8 cellular contexts compared by ENCODE assay signal in genomic region chr1:145009928-145010327, GRCh38.
DNase-seq lines count a peak whose midpoint lies in the region; ATAC-seq, FAIRE-seq and TF ChIP-seq lines count a peak whose summit lies in the region.
"Not testable (repeated sequence)": the region's sequence is repeated elsewhere in the genome, so short reads cannot be mapped to it uniquely, and the experiment has no call there.

No MANE protein-coding gene starts in this region.

- POLR2A ChIA-PET in CD8-positive, alpha-beta memory T cell (lab: Charles Lee); activated B cell treated with CpG ODN at 0.5 μM for 24 hours (lab: Charles Lee); naive thymus-derived CD8-positive, alpha-beta T cell (lab: Charles Lee): not testable (repeated sequence)

- not testable (repeated sequence) for H3K9me3 Mint-ChIP-seq in CD8-positive, alpha-beta memory T cell; activated B cell treated with CpG ODN at 0.5 μM for 24 hours; activated T-cell treated with anti-CD3 and anti-CD28 coated beads, Interleukin-2, amount 50 U/mL, for 72 hours; astrocyte (ENCODE audit: unreplicated experiment); naive thymus-derived CD8-positive, alpha-beta T cell; stimulated activated naive CD8-positive, alpha-beta T cell treated with anti-CD3 and anti-CD28 coated beads, Interleukin-15, Interleukin-2, amounts not matched to agents 100 ng/mL and 50 ng/mL, for 24 hours

- not testable (repeated sequence) for ATAC-seq in activated B cell treated with CpG ODN at 0.5 μM for 24 hours (ENCODE audit: low read depth)
- ATAC-seq in activated T-cell treated with anti-CD3 and anti-CD28 coated beads, Interleukin-2, amount 50 U/mL, for 72 hours (replicated peaks in 1 of 2) = peak; percentile 41 to 52
- peak in 5 of 8 donors; percentile 11 to 55 (median 33) for ATAC-seq in heart right ventricle
- ATAC-seq in naive thymus-derived CD8-positive, alpha-beta T cell = peak in 1 of 2 donors; percentile 64

- H2AFZ ChIP-seq in MM.1S (ENCODE audit: low read length); astrocyte (ENCODE audit: low read depth, low read length): not testable (repeated sequence)

- not testable (repeated sequence) for H3K36me3 ChIP-seq in CD8-positive, alpha-beta memory T cell (ENCODE audit: insufficient read depth, low read length); MM.1S (replicated peaks; ENCODE audit: insufficient read depth, low read length); astrocyte (ENCODE audit: insufficient read depth, low read length); heart right ventricle

- not testable (repeated sequence) for TF ChIP-seq CTCF in MM.1S (IDR thresholded peaks at IDR 0.05; ENCODE audit: low read length); activated B cell treated with CpG ODN at 0.5 μM for 24 hours (IDR thresholded peaks at IDR 0.05); astrocyte (IDR thresholded peaks at IDR 0.05; ENCODE audit: insufficient read depth, low read depth, low read length); heart right ventricle (IDR thresholded peaks at IDR 0.05)

- not testable (repeated sequence) for H3F3A ChIP-seq in MM.1S (ENCODE audit: insufficient read depth, low read length)

- H3K27ac ChIP-seq in CD8-positive, alpha-beta memory T cell (ENCODE audit: low read depth, low read length); astrocyte (ENCODE audit: low read depth, low read length); heart right ventricle: not testable (repeated sequence)
- H3K27ac ChIP-seq in MM.1S (ENCODE audit: low read length) = peak overlapping the region; percentile 39; the same call in 1 of the 2 replicates

- H3K27ac Mint-ChIP-seq in CD8-positive, alpha-beta memory T cell = peak overlapping the region in 2 of 8 donors; percentile 18 to 57
- peak overlapping the region; percentile 59 for H3K27ac Mint-ChIP-seq in activated B cell treated with CpG ODN at 0.5 μM for 24 hours
- H3K27ac Mint-ChIP-seq in activated T-cell treated with anti-CD3 and anti-CD28 coated beads, Interleukin-2, amount 50 U/mL, for 72 hours; astrocyte (ENCODE audit: unreplicated experiment); naive thymus-derived CD8-positive, alpha-beta T cell; stimulated activated naive CD8-positive, alpha-beta T cell treated with anti-CD3 and anti-CD28 coated beads, Interleukin-15, Interleukin-2, amounts not matched to agents 100 ng/mL and 50 ng/mL, for 24 hours: not testable (repeated sequence)

- H3K4me1 Mint-ChIP-seq in CD8-positive, alpha-beta memory T cell; activated B cell treated with CpG ODN at 0.5 μM for 24 hours; activated T-cell treated with anti-CD3 and anti-CD28 coated beads, Interleukin-2, amount 50 U/mL, for 72 hours (ENCODE audit: low read depth); astrocyte (ENCODE audit: low read depth, unreplicated experiment); naive thymus-derived CD8-positive, alpha-beta T cell; stimulated activated naive CD8-positive, alpha-beta T cell treated with anti-CD3 and anti-CD28 coated beads, Interleukin-15, Interleukin-2, amounts not matched to agents 100 ng/mL and 50 ng/mL, for 24 hours (ENCODE audit: low read depth): not testable (repeated sequence)

- DNase-seq in CD8-positive, alpha-beta memory T cell = peak in 2 of 5 donors; percentile 3 to 9
- DNase-seq in MM.1S; activated B cell treated with CpG ODN at 0.5 μM for 24 hours; activated T-cell treated with anti-CD3 and anti-CD28 coated beads, Interleukin-2, amount 50 U/mL, for 72 hours; astrocyte (ENCODE audit: low read depth); heart right ventricle: not testable (repeated sequence)
- DNase-seq in naive thymus-derived CD8-positive, alpha-beta T cell = peak in 3 of 10 donors; percentile 0 to 12 (median 1)

- not testable (repeated sequence) for H3K9me3 ChIP-seq in CD8-positive, alpha-beta memory T cell (ENCODE audit: low read length); MM.1S (replicated peaks; ENCODE audit: insufficient read depth, low read length); astrocyte (ENCODE audit: insufficient read depth, low read depth, low read length); heart right ventricle

- not testable (repeated sequence) for H3K4me3 ChIP-seq in CD8-positive, alpha-beta memory T cell (ENCODE audit: low read length); MM.1S (ENCODE audit: low read length); astrocyte (ENCODE audit: insufficient read depth, low read depth, low read length); heart right ventricle

- not testable (repeated sequence) for H3K9ac ChIP-seq in MM.1S (ENCODE audit: low read length); astrocyte (ENCODE audit: low read length)

- not testable (repeated sequence) for H3K79me2 ChIP-seq in MM.1S (ENCODE audit: low read length); astrocyte (ENCODE audit: insufficient read depth, low read length)

- not testable (repeated sequence) for H3K27me3 ChIP-seq in CD8-positive, alpha-beta memory T cell (ENCODE audit: insufficient read depth, low read length, poor library complexity, severe bottlenecking); MM.1S (replicated peaks; ENCODE audit: insufficient read depth, low read length); astrocyte (ENCODE audit: insufficient read depth, low read length); heart right ventricle

- not testable (repeated sequence) for H3K27me3 Mint-ChIP-seq in CD8-positive, alpha-beta memory T cell; activated B cell treated with CpG ODN at 0.5 μM for 24 hours; activated T-cell treated with anti-CD3 and anti-CD28 coated beads, Interleukin-2, amount 50 U/mL, for 72 hours (ENCODE audit: low read depth); astrocyte (ENCODE audit: low read depth, unreplicated experiment); naive thymus-derived CD8-positive, alpha-beta T cell; stimulated activated naive CD8-positive, alpha-beta T cell treated with anti-CD3 and anti-CD28 coated beads, Interleukin-15, Interleukin-2, amounts not matched to agents 100 ng/mL and 50 ng/mL, for 24 hours

- not testable (repeated sequence) for H3K36me3 Mint-ChIP-seq in CD8-positive, alpha-beta memory T cell; activated B cell treated with CpG ODN at 0.5 μM for 24 hours (ENCODE audit: low read depth); activated T-cell treated with anti-CD3 and anti-CD28 coated beads, Interleukin-2, amount 50 U/mL, for 72 hours (ENCODE audit: insufficient read depth in 2 of 2); astrocyte (ENCODE audit: low read depth, unreplicated experiment); naive thymus-derived CD8-positive, alpha-beta T cell; stimulated activated naive CD8-positive, alpha-beta T cell treated with anti-CD3 and anti-CD28 coated beads, Interleukin-15, Interleukin-2, amounts not matched to agents 100 ng/mL and 50 ng/mL, for 24 hours (ENCODE audit: low read depth)

- not testable (repeated sequence) for H3K4me2 ChIP-seq in MM.1S (ENCODE audit: low read depth, low read length); astrocyte (ENCODE audit: low read length)

- H3K9me2 ChIP-seq in MM.1S (replicated peaks; ENCODE audit: insufficient read depth, low read length) = not testable (repeated sequence)

- intact Hi-C loops in activated B cell treated with CpG ODN at 0.5 μM for 24 hours (cut with micrococcal nuclease); heart right ventricle (cut with DNase I): not testable (repeated sequence)

- not testable (repeated sequence) for H3K4me1 ChIP-seq in CD8-positive, alpha-beta memory T cell (ENCODE audit: insufficient read depth, low read length); MM.1S (ENCODE audit: low read length); astrocyte (ENCODE audit: insufficient read depth, low read length); heart right ventricle

- CTCF ChIA-PET in CD8-positive, alpha-beta memory T cell (lab: Charles Lee); activated B cell treated with CpG ODN at 0.5 μM for 24 hours (lab: Charles Lee): not testable (repeated sequence)

- not testable (repeated sequence) for H4K20me1 ChIP-seq in MM.1S (ENCODE audit: insufficient read depth, low read length); astrocyte (ENCODE audit: insufficient read depth, low read length)

- FAIRE-seq in astrocyte (lab: Jason Lieb, UNC) = peak; percentile 49

- WGBS in heart right ventricle, 2 donors = 30 to 45% methylated on average over 2 to 3 of the region's 3 CpGs

- H3K4me3 Mint-ChIP-seq in CD8-positive, alpha-beta memory T cell = peak overlapping the region; percentile 46 to 77 (median 66)
- H3K4me3 Mint-ChIP-seq in activated B cell treated with CpG ODN at 0.5 μM for 24 hours = peak overlapping the region; percentile 72
- H3K4me3 Mint-ChIP-seq in activated T-cell treated with anti-CD3 and anti-CD28 coated beads, Interleukin-2, amount 50 U/mL, for 72 hours = peak overlapping the region; percentile 43 to 48
- H3K4me3 Mint-ChIP-seq in astrocyte (ENCODE audit: unreplicated experiment) = not testable (repeated sequence)
- H3K4me3 Mint-ChIP-seq in naive thymus-derived CD8-positive, alpha-beta T cell = peak overlapping the region in 6 of 10 donors; percentile 25 to 75 (median 60)
- H3K4me3 Mint-ChIP-seq in stimulated activated naive CD8-positive, alpha-beta T cell treated with anti-CD3 and anti-CD28 coated beads, Interleukin-15, Interleukin-2, amounts not matched to agents 100 ng/mL and 50 ng/mL, for 24 hours = peak overlapping the region; percentile 62
